In genomic region chr15:40458495-40459371, GRCh38 we compare ENCODE assay signal across 2 cellular contexts.
A peak's percentile ranks its signal among the peaks of the same experiment; 100 is the strongest.
TF ChIP-seq lines count a peak whose summit lies in the region.

No MANE protein-coding gene starts in this region.

TF ChIP-seq in HCT116, 20 proteins besides CTCF, POLR2A, EP300 and RAD21:
- TF ChIP-seq ZNF274 (IDR thresholded peaks at IDR 0.05; ENCODE audit: low read depth, low read length) (no peak), ZBTB33 (IDR thresholded peaks at IDR 0.05; ENCODE audit: extremely low read depth, insufficient replicate concordance, low read length) (no peak), TCF7L2 (IDR thresholded peaks at IDR 0.05; ENCODE audit: borderline replicate concordance, extremely low read depth, insufficient read depth, insufficient read length) (no peak), SRF (IDR thresholded peaks at IDR 0.05; ENCODE audit: low read depth) (no peak), REST (IDR thresholded peaks at IDR 0.05; ENCODE audit: low read depth) (no peak), EZH2phosphoT487 (IDR thresholded peaks at IDR 0.05; ENCODE audit: borderline replicate concordance) (no peak), EGR1 (IDR thresholded peaks at IDR 0.05; ENCODE audit: low read depth) (no peak), POLR2AphosphoS5 (IDR thresholded peaks at IDR 0.05; ENCODE audit: low read depth, low read length) (no peak), SP1 (IDR thresholded peaks at IDR 0.05; ENCODE audit: low read depth) (no peak), SIN3A (IDR thresholded peaks at IDR 0.05; ENCODE audit: low read depth) (no peak), ZFX (IDR thresholded peaks at IDR 0.05) (no peak), MAX (IDR thresholded peaks at IDR 0.05) (no peak), YY1 (IDR thresholded peaks at IDR 0.05; ENCODE audit: extremely low read depth, insufficient replicate concordance, low read depth, low read length) (no peak), CEBPB (IDR thresholded peaks at IDR 0.05; ENCODE audit: low read depth) (no peak), ELF1 (IDR thresholded peaks at IDR 0.05; ENCODE audit: borderline replicate concordance, low read depth) (no peak), ATF3 (IDR thresholded peaks at IDR 0.05) (no peak), CBX3 (IDR thresholded peaks at IDR 0.05; ENCODE audit: low read depth) (no peak), EZH2 (IDR thresholded peaks at IDR 0.05) (no peak)

TF ChIP-seq in HepG2, 621 proteins besides CTCF, POLR2A, EP300 and RAD21:
- peak; percentile 3 for TF ChIP-seq AGO2 (optimal IDR thresholded peaks at IDR 0.05; ENCODE audit: low read depth, low read length)
- no peak for TF ChIP-seq ZNF138 (CRISPR knock-in tag; IDR thresholded peaks at IDR 0.05; ENCODE audit: low read depth)
